Comparison of ENCODE assay signal across 17 cellular contexts in genomic region chr10:133243593-133243992, GRCh38. TPM values are rescaled to one million over a fixed set of nuclear protein-coding genes. Genes with fewer than 3 reads are reported as not detected.
DNase-seq lines count a peak whose midpoint lies in the region; ATAC-seq lines count a peak whose summit lies in the region.
"Had no signal": no experiment of that assay in that cellular context is flagged by ENCODE, and none has a peak within 500 bp of the region (broad histone marks: within the 10 kb centered on the region; RNA-seq: fewer than 3 reads in every experiment).

No MANE protein-coding gene starts in this region.

- H3K9me3 ChIP-seq in BLaER1 (no peaks in the 10 kb centered on the region), T-helper 17 cell (ENCODE audit: control insufficient read depth, low read length, poor library complexity, severe bottlenecking) (no peaks in the 10 kb centered on the region)
- H3K9me3 ChIP-seq: A549 had no signal

- H3K36me3 Mint-ChIP-seq in T-helper 17 cell (ENCODE audit: low read depth), result peaks cover 7% of the 10 kb centered on the region
- no peaks in the 10 kb centered on the region for H3K36me3 Mint-ChIP-seq in stimulated activated naive B cell treated with anti-CD40 and anti-IgM and Interleukin-4, amounts not matched to agents 10 μg/mL and 1 μg/mL and 100 μg/mL, for 72 hours
- H3K36me3 Mint-ChIP-seq: CD8-positive, alpha-beta T cell; IgD-negative memory B cell had no signal

- no peak overlapping the region for H3K27ac ChIP-seq in BLaER1
- H3K27ac ChIP-seq: 22Rv1, A549 had no signal

- H4K20me1 ChIP-seq in BLaER1, result no peaks in the 10 kb centered on the region

- H3K27ac Mint-ChIP-seq in T-helper 17 cell, result no peak overlapping the region
- peak overlapping the region; percentile 27 for H3K27ac Mint-ChIP-seq in stimulated activated naive B cell treated with anti-CD40 and anti-IgM and Interleukin-4, amounts not matched to agents 10 μg/mL and 1 μg/mL and 100 μg/mL, for 72 hours
- H3K27ac Mint-ChIP-seq: CD8-positive, alpha-beta T cell; GM23338 had no signal

- peaks cover 39% of the 10 kb centered on the region for H3K27me3 ChIP-seq in BLaER1

- H3K4me1 Mint-ChIP-seq in T-helper 17 cell, result peaks cover 18% of the 10 kb centered on the region
- H3K4me1 Mint-ChIP-seq in stimulated activated naive B cell treated with anti-CD40 and anti-IgM and Interleukin-4, amounts not matched to agents 10 μg/mL and 1 μg/mL and 100 μg/mL, for 72 hours, result peaks cover 26 to 50% of the 10 kb centered on the region in 2 donors

- H3K4me1 ChIP-seq in BLaER1, result peaks cover 83% of the 10 kb centered on the region

- peak overlapping the region; percentile 96 for H3K4me2 ChIP-seq in BLaER1
- H3K4me2 ChIP-seq: A549, GM23338 had no signal

- H3K4me3 ChIP-seq in BLaER1, result no peak overlapping the region
- H3K4me3 ChIP-seq: A549, GM23338 had no signal

- DNase-seq in NCI-H146 (lab: John Stamatoyannopoulos, UW) (peak; percentile 18), NCI-H146 treated with DMSO at 0.1 percent for 48 hours (lab: John Stamatoyannopoulos, UW; ENCODE audit: unreplicated experiment) (no peak), T-helper 17 cell (no peak), NCI-H1436 (lab: John Stamatoyannopoulos, UW) (no peak), islet precursor cell (no peak)
- no peak for DNase-seq in stimulated activated naive B cell treated with anti-CD40 and anti-IgM and Interleukin-4, amounts not matched to agents 10 μg/mL and 1 μg/mL and 100 μg/mL, for 72 hours
- DNase-seq: AML-193, COR-L47, H7, KBM-7 had no signal

- H3K9ac ChIP-seq in BLaER1, result no peak overlapping the region

- ATAC-seq in T-helper 17 cell, result no peak
- no peak for ATAC-seq in stimulated activated naive B cell treated with anti-CD40 and anti-IgM and Interleukin-4, amounts not matched to agents 10 μg/mL and 1 μg/mL and 100 μg/mL, for 72 hours (replicated peaks)
- ATAC-seq: A549; CD8-positive, alpha-beta T cell; GM23338; HepG2 had no signal

- peak overlapping the region; percentile 72 for H3K4me3 Mint-ChIP-seq in T-helper 17 cell
- H3K4me3 Mint-ChIP-seq in stimulated activated naive B cell treated with anti-CD40 and anti-IgM and Interleukin-4, amounts not matched to agents 10 μg/mL and 1 μg/mL and 100 μg/mL, for 72 hours, result no peak overlapping the region
- H3K4me3 Mint-ChIP-seq: CD8-positive, alpha-beta T cell; GM23338 had no signal

- peaks cover 48% of the 10 kb centered on the region for H3K27me3 Mint-ChIP-seq in T-helper 17 cell
- H3K27me3 Mint-ChIP-seq in stimulated activated naive B cell treated with anti-CD40 and anti-IgM and Interleukin-4, amounts not matched to agents 10 μg/mL and 1 μg/mL and 100 μg/mL, for 72 hours, result peaks cover 17 to 18% of the 10 kb centered on the region in 2 donors

- no peaks in the 10 kb centered on the region for H3K9me3 Mint-ChIP-seq in stimulated activated naive B cell treated with anti-CD40 and anti-IgM and Interleukin-4, amounts not matched to agents 10 μg/mL and 1 μg/mL and 100 μg/mL, for 72 hours
- H3K9me3 Mint-ChIP-seq: CD8-positive, alpha-beta T cell; GM23338; IgD-negative memory B cell had no signal

- no peaks in the 10 kb centered on the region for H3K36me3 ChIP-seq in BLaER1

RNA-seq across cellular contexts. Expression of gene VENTX, which starts 5.9 kb away (rescaled TPM):
- under 1 TPM; 0.21 to 0.52 TPM for total RNA-seq in T-helper 17 cell
- total RNA-seq: CD8-positive, alpha-beta T cell; HepG2 had no signal

RNA-seq across cellular contexts. Expression of gene UTF1, which starts 13.6 kb away (rescaled TPM):
- not detected for total RNA-seq in T-helper 17 cell
- total RNA-seq: CD8-positive, alpha-beta T cell; HepG2 had no signal

RNA-seq across cellular contexts. Expression of gene ADAM8, which starts 33.1 kb away (rescaled TPM):
- total RNA-seq in T-helper 17 cell, result 100 to 1,000 TPM; 157 to 188 TPM
